13 cellular contexts compared by ENCODE assay signal in the genomic region with DNA sequence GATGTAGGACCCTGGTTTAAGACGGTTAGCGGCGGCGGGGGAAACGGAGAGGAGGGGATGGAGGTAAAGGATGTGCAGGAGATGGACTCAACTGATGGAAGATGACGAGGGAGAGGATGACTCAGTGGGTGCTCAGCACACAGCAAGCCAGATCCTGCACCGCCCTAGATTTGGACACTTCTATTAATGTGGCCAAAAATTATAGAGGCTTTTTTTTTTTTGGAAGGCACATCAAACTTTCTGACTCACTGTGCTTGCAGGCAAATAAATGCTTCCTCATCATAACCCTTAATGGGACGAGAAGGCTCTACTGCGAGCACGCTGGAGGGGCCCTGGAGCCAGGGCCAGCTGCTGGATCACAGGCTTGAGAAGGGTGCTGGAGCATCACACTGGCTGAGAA. TPM values are rescaled to one million over a fixed set of nuclear protein-coding genes. Genes with fewer than 3 reads are reported as not detected.
DNase-seq lines count a peak whose midpoint lies in the region; ATAC-seq, FAIRE-seq and TF ChIP-seq lines count a peak whose summit lies in the region.
"Had no signal": no experiment of that assay in that cellular context is flagged by ENCODE, and none has a peak within 500 bp of the region (broad histone marks: within the 10 kb centered on the region; RNA-seq: fewer than 3 reads in every experiment).

No MANE protein-coding gene starts in this region.

- no peak for TF ChIP-seq CTCF in A549 (IDR thresholded peaks at IDR 0.05)
- no peak for TF ChIP-seq CTCF in body of pancreas (IDR thresholded peaks at IDR 0.05)
- no peak for TF ChIP-seq CTCF in D721Med (IDR thresholded peaks at IDR 0.05; ENCODE audit: insufficient read depth, missing control alignments)
- no peak for TF ChIP-seq CTCF in esophagus muscularis mucosa (IDR thresholded peaks at IDR 0.05)

- TF ChIP-seq POLR2A in A549 (IDR thresholded peaks at IDR 0.05; ENCODE audit: low read length) (no peak), body of pancreas (IDR thresholded peaks at IDR 0.05) (no peak), esophagus muscularis mucosa (IDR thresholded peaks at IDR 0.05; ENCODE audit: low read depth) (no peak)

- no peaks in the 10 kb centered on the region for H3K27me3 ChIP-seq in body of pancreas
- no peaks in the 10 kb centered on the region for H3K27me3 ChIP-seq in esophagus muscularis mucosa

- no peaks in the 10 kb centered on the region for H3K36me3 ChIP-seq in body of pancreas (replicated peaks in 1 of 2; ENCODE audit: insufficient read depth in 1 of 2, low read depth in 2 of 2)
- H3K36me3 ChIP-seq in esophagus muscularis mucosa: no peaks in the 10 kb centered on the region

- DNase-seq in A549 (ENCODE audit: low read depth in 1 of 2, low spot score in 1 of 2) (peak; percentile 55), HS-5 (ENCODE audit: low read depth) (peak; percentile 89), body of pancreas (no peak), hepatic stellate cell (ENCODE audit: low spot score) (peak; percentile 76), D721Med (ENCODE audit: insufficient read length, low spot score) (no peak), esophagus muscularis mucosa (ENCODE audit: extremely low spot score) (no peak)
- DNase-seq: activated CD8-positive, alpha-beta memory T cell treated with anti-CD3 and anti-CD28 coated beads, Interleukin-2, amount 50 U/mL, for 4 hours; AML-193; GOT3; NCI-H1105 treated with DMSO at 0.1 percent for 48 hours had no signal

- ATAC-seq in A549 (peak; percentile 84 to 88), body of pancreas (peak; percentile 34), HG03439 (IDR thresholded peaks at IDR 0.05; ENCODE audit: unreplicated experiment) (no peak), HG03135 (IDR thresholded peaks at IDR 0.05; ENCODE audit: unreplicated experiment) (no peak)

- no peaks in the 10 kb centered on the region for H3K9me3 ChIP-seq in A549
- no peaks in the 10 kb centered on the region for H3K9me3 ChIP-seq in body of pancreas
- H3K9me3 ChIP-seq in esophagus muscularis mucosa: no peaks in the 10 kb centered on the region

- no peak for TF ChIP-seq RAD21 in A549 (conservative IDR thresholded peaks at IDR 0.05 in 1 of 2, IDR thresholded peaks at IDR 0.05 in 1 of 2)

- CTCF ChIA-PET in A549 (lab: Yijun Ruan, JAX): interaction anchor here (0.8 to 1.3 kb wide), 2 partner anchors 36 to 42 kb away, joined by 3 to 4 read pairs; a partner anchor contains a TSS

- H3K27ac ChIP-seq in A549 (peak overlapping the region; percentile 64 to 83), body of pancreas (no peak overlapping the region), esophagus muscularis mucosa (replicated peaks in 1 of 4) (no peak overlapping the region)

- H3K4me2 ChIP-seq in A549: peak overlapping the region; percentile 56

- 28% methylated on average over 10 of the region's 10 CpGs for WGBS in A549 (ENCODE audit: missing lambda C conversion rate)
- 88 to 91% methylated on average over 10 of the region's 10 CpGs for WGBS in body of pancreas, 2 donors
- 74% methylated on average over 10 of the region's 10 CpGs for WGBS in esophagus muscularis mucosa

- TF ChIP-seq EP300 in A549 (IDR thresholded peaks at IDR 0.05) (no peak), esophagus muscularis mucosa (IDR thresholded peaks at IDR 0.05) (no peak)

- POLR2A ChIA-PET in A549 (lab: Yijun Ruan, JAX): no interaction called here

- intact Hi-C loops in body of pancreas (cut with DNase I): no loop called here
- intact Hi-C loops in esophagus muscularis mucosa (cut with DNase I): no loop called here

- H3K4me1 ChIP-seq in A549: peaks cover 21% of the 10 kb centered on the region
- peaks cover 15% of the 10 kb centered on the region for H3K4me1 ChIP-seq in body of pancreas
- peaks cover 0 to 8% (median 3%) of the 10 kb centered on the region in 4 donors for H3K4me1 ChIP-seq in esophagus muscularis mucosa

- peak; percentile 28 for FAIRE-seq in A549 (lab: Jason Lieb, UNC)
- FAIRE-seq in D721Med (lab: Jason Lieb, UNC): no peak
- FAIRE-seq: frontal cortex had no signal

- no peak overlapping the region for H3K4me3 ChIP-seq in A549
- no peak overlapping the region for H3K4me3 ChIP-seq in body of pancreas
- no peak overlapping the region for H3K4me3 ChIP-seq in esophagus muscularis mucosa

TF ChIP-seq in A549, 52 proteins besides CTCF, POLR2A, EP300 and RAD21 (continues in another document):
- TF ChIP-seq, protein P1, sequence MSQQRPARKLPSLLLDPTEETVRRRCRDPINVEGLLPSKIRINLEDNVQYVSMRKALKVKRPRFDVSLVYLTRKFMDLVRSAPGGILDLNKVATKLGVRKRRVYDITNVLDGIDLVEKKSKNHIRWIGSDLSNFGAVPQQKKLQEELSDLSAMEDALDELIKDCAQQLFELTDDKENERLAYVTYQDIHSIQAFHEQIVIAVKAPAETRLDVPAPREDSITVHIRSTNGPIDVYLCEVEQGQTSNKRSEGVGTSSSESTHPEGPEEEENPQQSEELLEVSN (IDR thresholded peaks at IDR 0.05; ENCODE audit: borderline replicate concordance, low read depth): no peak
- TF ChIP-seq, protein P2, sequence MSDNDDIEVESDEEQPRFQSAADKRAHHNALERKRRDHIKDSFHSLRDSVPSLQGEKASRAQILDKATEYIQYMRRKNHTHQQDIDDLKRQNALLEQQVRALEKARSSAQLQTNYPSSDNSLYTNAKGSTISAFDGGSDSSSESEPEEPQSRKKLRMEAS (IDR thresholded peaks at IDR 0.05): no peak
- TF ChIP-seq GATA3 (IDR thresholded peaks at IDR 0.05; ENCODE audit: borderline replicate concordance): no peak; the same call in 1 of the 2 replicates
- TF ChIP-seq, protein P3, sequence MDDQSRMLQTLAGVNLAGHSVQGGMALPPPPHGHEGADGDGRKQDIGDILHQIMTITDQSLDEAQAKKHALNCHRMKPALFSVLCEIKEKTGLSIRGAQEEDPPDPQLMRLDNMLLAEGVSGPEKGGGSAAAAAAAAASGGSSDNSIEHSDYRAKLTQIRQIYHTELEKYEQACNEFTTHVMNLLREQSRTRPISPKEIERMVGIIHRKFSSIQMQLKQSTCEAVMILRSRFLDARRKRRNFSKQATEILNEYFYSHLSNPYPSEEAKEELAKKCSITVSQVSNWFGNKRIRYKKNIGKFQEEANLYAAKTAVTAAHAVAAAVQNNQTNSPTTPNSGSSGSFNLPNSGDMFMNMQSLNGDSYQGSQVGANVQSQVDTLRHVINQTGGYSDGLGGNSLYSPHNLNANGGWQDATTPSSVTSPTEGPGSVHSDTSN (IDR thresholded peaks at IDR 0.05): no peak
- no peak for TF ChIP-seq CBX8 (IDR thresholded peaks at IDR 0.05)
- TF ChIP-seq FOSL2 (IDR thresholded peaks at IDR 0.05): peak; percentile 46; the same call in 1 of the 2 replicates
- TF ChIP-seq FOSL2 (CRISPR knock-in tag; IDR thresholded peaks at IDR 0.05): no peak; the same call in 1 of the 2 replicates
- TF ChIP-seq TFCP2L1 (CRISPR knock-in tag; IDR thresholded peaks at IDR 0.05): no peak
- no peak for TF ChIP-seq JUN (IDR thresholded peaks at IDR 0.05)
- no peak for TF ChIP-seq SMC3 (IDR thresholded peaks at IDR 0.05)
- TF ChIP-seq MAFK (IDR thresholded peaks at IDR 0.05; ENCODE audit: partially characterized antibody): peak; percentile 78
- no peak for TF ChIP-seq HDAC2 (IDR thresholded peaks at IDR 0.05)
- no peak for TF ChIP-seq ZFP36 (IDR thresholded peaks at IDR 0.05; ENCODE audit: borderline replicate concordance, partially characterized antibody)

RNA-seq across cellular contexts. Expression of a gene that starts 36.0 kb away (rescaled TPM):
- polyA plus RNA-seq in A549 (2011; rRNA removed) (0.39 and 0.46 TPM in 2 replicates), A549 (2017; fragmentation: RNase III; extraction: RNeasy Plus Mini Kit Qiagen cat#74134 plus additional on column Dnase treatment) (1.4 to 1.8 TPM (median 1.5 TPM) in 3 replicates)
- 0.96 and 1.8 TPM in 2 replicates for polyA plus RNA-seq in A549 (2012; cell fraction: cytosol; rRNA removed)
- polyA plus RNA-seq in A549 (2012; cell fraction: nucleus; rRNA removed): 1.8 and 2.1 TPM in 2 replicates
- polyA minus RNA-seq in A549 (2011; rRNA and poly(A)+ RNA removed): 0.44 and 0.45 TPM in 2 replicates
- total RNA-seq in body of pancreas (1 to 10 TPM; 3.1 to 3.6 TPM), esophagus muscularis mucosa (under 1 TPM; 0.50 to 0.86 (median 0.67) TPM)

RNA-seq across cellular contexts. Expression of a gene that starts 40.8 kb away (rescaled TPM):
- polyA plus RNA-seq in A549 (2011; rRNA removed): 25.5 and 33.0 TPM in 2 replicates
- polyA plus RNA-seq in A549 (2012; cell fraction: cytosol; rRNA removed): 44.9 and 53.6 TPM in 2 replicates
- 178 and 193 TPM in 2 replicates for polyA plus RNA-seq in A549 (2012; cell fraction: nucleus; rRNA removed)
- 33.6 to 42.4 TPM (median 34.4 TPM) in 3 replicates for polyA plus RNA-seq in A549 (2017; fragmentation: RNase III; extraction: RNeasy Plus Mini Kit Qiagen cat#74134 plus additional on column Dnase treatment)
- polyA minus RNA-seq in A549 (2011; rRNA and poly(A)+ RNA removed): 52.9 and 61.5 TPM in 2 replicates
- total RNA-seq in body of pancreas: 10 to 100 TPM; 34.8 to 77.8 TPM
- 10 to 100 TPM; 27.4 to 41.8 (median 38.3) TPM for total RNA-seq in esophagus muscularis mucosa

RNA-seq across cellular contexts. Expression of a gene that starts 52.7 kb away (rescaled TPM):
- polyA plus RNA-seq in A549 (2011; rRNA removed) (66.3 and 73.1 TPM in 2 replicates), A549 (2017; fragmentation: RNase III; extraction: RNeasy Plus Mini Kit Qiagen cat#74134 plus additional on column Dnase treatment) (54.3 to 56.6 TPM (median 54.6 TPM) in 3 replicates)
- 77.8 and 108 TPM in 2 replicates for polyA plus RNA-seq in A549 (2012; cell fraction: cytosol; rRNA removed)
- polyA plus RNA-seq in A549 (2012; cell fraction: nucleus; rRNA removed): 46.6 and 48.1 TPM in 2 replicates
- 60.6 and 72.6 TPM in 2 replicates for polyA minus RNA-seq in A549 (2011; rRNA and poly(A)+ RNA removed)
- total RNA-seq in body of pancreas (10 to 100 TPM; 17.1 to 36.3 TPM), esophagus muscularis mucosa (10 to 100 TPM; 34.9 to 38.9 (median 38.0) TPM)

Comparison
In these comparisons a context has a peak if more than half of its experiments do, and no peak if none do; other contexts are left out.
1. ATAC-seq: peak in A549 (2 of 2) and body of pancreas (single experiment); none in HG03439 (single experiment) and HG03135 (single experiment).
2. DNase-seq: peak in A549 (2 of 2), HS-5 (single experiment) and hepatic stellate cell (single experiment); none in body of pancreas (0 of 4), D721Med (single experiment) and esophagus muscularis mucosa (single experiment).
3. H3K27ac ChIP-seq: peak in A549 (2 of 2); none in body of pancreas (0 of 4) and esophagus muscularis mucosa (0 of 4).